In the genomic region with DNA sequence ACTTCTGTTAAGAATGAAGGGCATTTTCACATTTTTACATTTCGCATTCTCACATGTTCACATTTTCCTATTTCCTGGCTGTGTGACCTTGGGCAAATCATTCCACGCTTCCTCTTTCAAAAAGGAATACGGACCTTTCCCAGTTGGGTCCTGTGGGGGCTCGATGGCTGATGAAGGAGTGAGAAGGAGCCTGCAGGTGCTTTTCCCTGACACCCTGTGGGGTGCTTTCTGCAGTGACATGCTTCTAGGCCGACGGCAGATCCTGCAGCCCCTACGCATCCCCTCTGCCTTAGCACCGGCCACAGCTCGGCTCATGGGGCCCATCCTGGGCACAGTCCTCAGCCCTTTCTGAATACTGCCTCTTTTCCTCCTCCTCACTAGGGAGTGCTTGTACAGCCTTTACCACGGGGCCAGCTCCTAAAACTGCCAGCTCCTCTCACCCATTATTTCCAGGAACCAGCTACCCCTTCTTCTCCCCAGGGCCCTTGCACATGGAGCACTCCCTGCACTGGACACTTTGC, we compare ENCODE assay signal across 20 cellular contexts.
A peak's percentile ranks its signal among the peaks of the same experiment; 100 is the strongest.
DNase-seq lines count a peak whose midpoint lies in the region; ATAC-seq and TF ChIP-seq lines count a peak whose summit lies in the region.
"Had no signal": no experiment of that assay in that cellular context is flagged by ENCODE, and none has a peak within 500 bp of the region (broad histone marks: within the 10 kb centered on the region; RNA-seq: fewer than 3 reads in every experiment).

No MANE protein-coding gene starts in this region.

- TF ChIP-seq CTCF in left ventricle myocardium inferior (IDR thresholded peaks at IDR 0.05; ENCODE audit: borderline replicate concordance): no peak
- no peak for TF ChIP-seq CTCF in coronary artery (IDR thresholded peaks at IDR 0.05)
- no peak for TF ChIP-seq CTCF in neural progenitor cell (IDR thresholded peaks at IDR 0.05)

- peaks cover 16% of the 10 kb centered on the region for H3F3A ChIP-seq in neural progenitor cell (ENCODE audit: low read depth)

- peaks cover 3% of the 10 kb centered on the region for H3K9me3 Mint-ChIP-seq in neural progenitor cell
- H3K9me3 Mint-ChIP-seq: activated naive CD4-positive, alpha-beta T cell treated with anti-CD3 and anti-CD28 coated beads for 36 hours; CD8-positive, alpha-beta T cell had no signal

- H3K4me2 ChIP-seq in neural progenitor cell: peak overlapping the region; percentile 25

- ATAC-seq in Right ventricle myocardium inferior (no peak), aorta (ENCODE audit: low FRiP score) (peak; percentile 46), HG03139 (IDR thresholded peaks at IDR 0.05; ENCODE audit: unreplicated experiment) (no peak), GM18520 (IDR thresholded peaks at IDR 0.05; ENCODE audit: unreplicated experiment) (no peak)
- ATAC-seq: CD8-positive, alpha-beta T cell; stimulated activated naive B cell treated with anti-CD40 and anti-IgM and Interleukin-4, amounts not matched to agents 10 μg/mL and 1 μg/mL and 100 μg/mL, for 72 hours had no signal

- H4K20me1 ChIP-seq in neural progenitor cell (ENCODE audit: low read depth): no peaks in the 10 kb centered on the region

- peaks cover 99% of the 10 kb centered on the region for H3K27me3 ChIP-seq in left ventricle myocardium inferior (ENCODE audit: low read depth)
- no peaks in the 10 kb centered on the region for H3K27me3 ChIP-seq in neural progenitor cell
- H3K27me3 ChIP-seq in aorta (ENCODE audit: control insufficient read depth in 1 of 2, insufficient read depth in 2 of 2, low read length in 1 of 2): no peaks in the 10 kb centered on the region
- H3K27me3 ChIP-seq: brain microvascular endothelial cell had no signal

- H3K4me3 Mint-ChIP-seq in neural progenitor cell: no peak overlapping the region
- H3K4me3 Mint-ChIP-seq: activated CD4-positive, alpha-beta memory T cell treated with anti-CD3 and anti-CD28 coated beads, Interleukin-2, amount 10 ng/mL, durations not matched to agents 7 days and 5 days; activated naive CD4-positive, alpha-beta T cell treated with anti-CD3 and anti-CD28 coated beads for 36 hours; activated T-helper 1 cell treated with anti-CD3 and anti-CD28 coated beads, Interleukin-12 subunit alpha, Interleukin-12 subunit beta, Interleukin-2, Interleukin-4 antibody, amounts not matched to agents 30 ng/mL and 10 ng/mL and 1 ng/mL, durations not matched to agents 14 hours and 24 hours and 36 hours; B cell; CD8-positive, alpha-beta T cell; stimulated activated naive B cell treated with anti-CD40 and anti-IgM and Interleukin-4, amounts not matched to agents 10 μg/mL and 1 μg/mL and 100 μg/mL, for 72 hours had no signal

- no peaks in the 10 kb centered on the region for H3K36me3 Mint-ChIP-seq in neural progenitor cell
- H3K36me3 Mint-ChIP-seq: CD8-positive, alpha-beta T cell; stimulated activated naive B cell treated with anti-CD40 and anti-IgM and Interleukin-4, amounts not matched to agents 10 μg/mL and 1 μg/mL and 100 μg/mL, for 72 hours had no signal

- peaks cover 28% of the 10 kb centered on the region for H3K4me1 ChIP-seq in left ventricle myocardium inferior
- peaks cover 31% of the 10 kb centered on the region for H3K4me1 ChIP-seq in neural progenitor cell
- H3K4me1 ChIP-seq in aorta (ENCODE audit: control insufficient read depth in 1 of 2, insufficient read depth in 2 of 2, low read length in 2 of 2): no peaks in the 10 kb centered on the region

- H3K9me3 ChIP-seq in left ventricle myocardium inferior (replicated peaks): no peaks in the 10 kb centered on the region
- no peaks in the 10 kb centered on the region for H3K9me3 ChIP-seq in neural progenitor cell (ENCODE audit: low read depth)
- no peaks in the 10 kb centered on the region for H3K9me3 ChIP-seq in aorta (ENCODE audit: control insufficient read depth, low read length)
- H3K9me3 ChIP-seq: psoas muscle had no signal

- 80 to 84% methylated on average over 10 of the region's 10 CpGs for WGBS in aorta, 2 donors

- peak overlapping the region; percentile 23 for H2AFZ ChIP-seq in neural progenitor cell (replicated peaks)

- H3K4me1 Mint-ChIP-seq in neural progenitor cell: peaks cover 38% of the 10 kb centered on the region

- H3K27ac ChIP-seq in left ventricle myocardium inferior (replicated peaks): peak overlapping the region; percentile 81
- H3K27ac ChIP-seq in coronary artery: peak overlapping the region; percentile 57 to 86
- H3K27ac ChIP-seq in neural progenitor cell: no peak overlapping the region
- H3K27ac ChIP-seq in aorta (ENCODE audit: low read depth in 1 of 2, low read length in 2 of 2): peak overlapping the region in 1 of 2 donors; percentile 19
- H3K27ac ChIP-seq: brain microvascular endothelial cell, psoas muscle had no signal

- DNase-seq in left ventricle myocardium inferior (no peak), Right ventricle myocardium inferior (ENCODE audit: missing footprints) (no peak), coronary artery (ENCODE audit: low spot score) (no peak), neural progenitor cell (ENCODE audit: low spot score) (no peak), aorta (no peak)
- no peak for DNase-seq in stimulated activated CD4-positive, alpha-beta T cell treated with anti-CD3 and anti-CD28 coated beads, Interleukin-2, amount 100 ng/mL, for 48 hours
- DNase-seq: activated CD4-positive, alpha-beta memory T cell treated with anti-CD3 and anti-CD28 coated beads, Interleukin-2, amount 10 ng/mL, durations not matched to agents 7 days and 5 days; activated CD8-positive, alpha-beta memory T cell treated with anti-CD3 and anti-CD28 coated beads, Interleukin-2, amount 50 U/mL, for 4 hours; activated naive CD4-positive, alpha-beta T cell treated with anti-CD3 and anti-CD28 coated beads for 36 hours; brain microvascular endothelial cell; CD8-positive, alpha-beta T cell; NCI-H2029 treated with DMSO at 0.1 percent for 48 hours; NCI-H524 treated with DMSO at 0.1 percent for 48 hours; NK-92 treated with Interleukin-12 subunit alpha and Interleukin-12 subunit beta, amount 100 ng/mL, for 24 hours; stimulated activated naive B cell treated with anti-CD40 and anti-IgM and Interleukin-4, amounts not matched to agents 10 μg/mL and 1 μg/mL and 100 μg/mL, for 72 hours had no signal

- H3K9ac ChIP-seq in neural progenitor cell: no peak overlapping the region

- no peak overlapping the region for H3K27ac Mint-ChIP-seq in neural progenitor cell
- H3K27ac Mint-ChIP-seq: activated CD4-positive, alpha-beta memory T cell treated with anti-CD3 and anti-CD28 coated beads, Interleukin-2, amount 10 ng/mL, durations not matched to agents 7 days and 5 days; activated naive CD4-positive, alpha-beta T cell treated with anti-CD3 and anti-CD28 coated beads for 36 hours; activated T-helper 1 cell treated with anti-CD3 and anti-CD28 coated beads, Interleukin-12 subunit alpha, Interleukin-12 subunit beta, Interleukin-2, Interleukin-4 antibody, amounts not matched to agents 30 ng/mL and 10 ng/mL and 1 ng/mL, durations not matched to agents 14 hours and 24 hours and 36 hours; B cell; CD8-positive, alpha-beta T cell; stimulated activated naive B cell treated with anti-CD40 and anti-IgM and Interleukin-4, amounts not matched to agents 10 μg/mL and 1 μg/mL and 100 μg/mL, for 72 hours had no signal

- no peaks in the 10 kb centered on the region for H3K36me3 ChIP-seq in left ventricle myocardium inferior
- no peaks in the 10 kb centered on the region for H3K36me3 ChIP-seq in neural progenitor cell
- no peaks in the 10 kb centered on the region for H3K36me3 ChIP-seq in aorta (ENCODE audit: control insufficient read depth in 1 of 2, insufficient read depth in 2 of 2, low read length in 1 of 2)
- H3K36me3 ChIP-seq: brain microvascular endothelial cell had no signal

- intact Hi-C loops in left ventricle myocardium inferior (cut with micrococcal nuclease): no loop called here
- intact Hi-C loops in Right ventricle myocardium inferior (cut with DNase I): loop anchor here (5.0 kb wide), 2 partner anchors 88 to 92 kb away; a partner anchor contains a TSS
- intact Hi-C loops in aorta (cut with DNase I): loop anchor here in 1 of 2 donors (5.0 kb wide), 1 partner anchor 92 kb away; a partner anchor contains a TSS

- no peak overlapping the region for H3K4me3 ChIP-seq in left ventricle myocardium inferior
- peak overlapping the region; percentile 41 for H3K4me3 ChIP-seq in coronary artery
- no peak overlapping the region for H3K4me3 ChIP-seq in neural progenitor cell
- no peak overlapping the region for H3K4me3 ChIP-seq in aorta (ENCODE audit: low read length in 2 of 2)

- no peaks in the 10 kb centered on the region for H3K79me2 ChIP-seq in neural progenitor cell (ENCODE audit: low read depth)

- peaks cover 20% of the 10 kb centered on the region for H3K27me3 Mint-ChIP-seq in neural progenitor cell (ENCODE audit: insufficient read depth, low read depth)
